ENCODE assay signal across 15 cellular contexts in the genomic region with DNA sequence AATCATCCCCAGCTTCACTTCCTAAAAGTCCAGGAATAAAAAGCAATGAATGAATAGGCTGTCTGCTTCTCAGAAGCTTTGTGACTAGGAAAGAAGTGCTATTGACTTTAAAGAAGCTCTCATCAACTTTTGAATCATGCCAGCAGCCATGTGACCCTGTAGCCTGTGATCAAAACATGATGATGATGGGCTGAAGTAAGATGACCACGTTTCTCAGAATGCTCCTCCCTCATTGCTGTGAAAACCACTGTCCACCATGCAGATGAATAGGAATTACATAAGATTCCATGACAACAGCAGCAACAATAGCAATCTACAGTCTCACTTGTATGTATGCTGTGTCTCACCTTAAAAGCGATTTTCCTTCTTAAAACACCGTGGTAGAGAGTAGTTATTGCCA.
DNase-seq lines count a peak whose midpoint lies in the region; ATAC-seq lines count a peak whose summit lies in the region.
"Had no signal": no experiment of that assay in that cellular context is flagged by ENCODE, and none has a peak within 500 bp of the region (broad histone marks: within the 10 kb centered on the region; RNA-seq: fewer than 3 reads in every experiment).

No MANE protein-coding gene starts in this region.

- ATAC-seq in left lobe of liver, result no peak
- no peak for ATAC-seq in right cardiac atrium
- no peak for ATAC-seq in HG03460 (IDR thresholded peaks at IDR 0.05; ENCODE audit: unreplicated experiment)
- ATAC-seq: left colon, sciatic nerve had no signal

- H3K27ac ChIP-seq in cingulate gyrus (ENCODE audit: low read depth, low read length) (peak overlapping the region; percentile 26), right cardiac atrium (ENCODE audit: low read length) (no peak overlapping the region)

- DNase-seq in Caki2 (ENCODE audit: low read depth) (peak; percentile 40), NCI-H748 treated with DMSO at 0.1 percent for 48 hours (lab: John Stamatoyannopoulos, UW) (peak; percentile 78), midbrain (lab: John Stamatoyannopoulos, UW) (peak; percentile 23), left lobe of liver (ENCODE audit: low spot score) (no peak), NCI-H2196 treated with DMSO at 0.1 percent for 48 hours (lab: John Stamatoyannopoulos, UW; ENCODE audit: unreplicated experiment) (no peak), right cardiac atrium (no peak)
- DNase-seq: activated naive CD4-positive, alpha-beta T cell treated with anti-CD3 and anti-CD28 coated beads for 36 hours; activated T-cell treated with anti-CD3 and anti-CD28 coated beads for 4 hours; left colon; NCI-H2029; NCI-H526 treated with DMSO at 0.1 percent for 48 hours; RPMI8226 had no signal

- intact Hi-C loops in right cardiac atrium (cut with DNase I), result no loop called here

- no peak overlapping the region for H3K4me3 ChIP-seq in right cardiac atrium (ENCODE audit: low read length)

- H3K9me3 ChIP-seq in right cardiac atrium (ENCODE audit: control insufficient read depth, low read length), result no peaks in the 10 kb centered on the region

- in situ Hi-C loops in Caki2 (cut with HindIII; ENCODE audit: low pct_unique_long_range_greater_than_20kb, low sequenced_read_pairs), result no loop called here

- H3K27me3 ChIP-seq in right cardiac atrium (ENCODE audit: control insufficient read depth, insufficient read depth), result no peaks in the 10 kb centered on the region

- 80% methylated on average over 3 of the region's 3 CpGs for WGBS in right cardiac atrium

- H3K4me1 ChIP-seq in right cardiac atrium (ENCODE audit: control insufficient read depth, insufficient read depth, low read length), result peaks cover 10% of the 10 kb centered on the region

Comparison
In these comparisons a context has a peak if more than half of its experiments do, and no peak if none do; other contexts are left out.
1. DNase-seq: peak in Caki2 (single experiment), NCI-H748 treated with DMSO at 0.1 percent for 48 hours (single experiment) and midbrain (single experiment); none in left lobe of liver (single experiment), NCI-H2196 treated with DMSO at 0.1 percent for 48 hours (single experiment) and right cardiac atrium (0 of 3).